ENCODE assay signal across 10 cellular contexts in genomic region chr12:104643093-104643646, GRCh38.
A peak's percentile ranks its signal among the peaks of the same experiment; 100 is the strongest.
DNase-seq lines count a peak whose midpoint lies in the region; ATAC-seq and TF ChIP-seq lines count a peak whose summit lies in the region.
"Had no signal": no experiment of that assay in that cellular context is flagged by ENCODE, and none has a peak within 500 bp of the region (broad histone marks: within the 10 kb centered on the region; RNA-seq: fewer than 3 reads in every experiment).

No MANE protein-coding gene starts in this region.

- no peak for TF ChIP-seq CTCF in neural progenitor cell (IDR thresholded peaks at IDR 0.05)
- no peak for TF ChIP-seq CTCF in ascending aorta (IDR thresholded peaks at IDR 0.05)

- peaks cover 50% of the 10 kb centered on the region for H3K36me3 Mint-ChIP-seq in activated naive CD8-positive, alpha-beta T cell treated with anti-CD3 and anti-CD28 coated beads, Interleukin-2, amount 10 ng/mL, durations not matched to agents 7 days and 5 days
- peaks cover 18% of the 10 kb centered on the region for H3K36me3 Mint-ChIP-seq in neural progenitor cell

- H3K4me3 Mint-ChIP-seq in activated naive CD8-positive, alpha-beta T cell treated with anti-CD3 and anti-CD28 coated beads, Interleukin-2, amount 10 ng/mL, durations not matched to agents 7 days and 5 days: no peak overlapping the region
- H3K4me3 Mint-ChIP-seq in neural progenitor cell: no peak overlapping the region

- H3K9me3 ChIP-seq in neural progenitor cell (ENCODE audit: low read depth): no peaks in the 10 kb centered on the region
- H3K9me3 ChIP-seq in ascending aorta: no peaks in the 10 kb centered on the region

- H3K9me3 Mint-ChIP-seq in activated naive CD8-positive, alpha-beta T cell treated with anti-CD3 and anti-CD28 coated beads, Interleukin-2, amount 10 ng/mL, durations not matched to agents 7 days and 5 days: peaks cover 14% of the 10 kb centered on the region
- H3K9me3 Mint-ChIP-seq in neural progenitor cell: peaks cover 22% of the 10 kb centered on the region

- H2AFZ ChIP-seq in neural progenitor cell (replicated peaks): no peak overlapping the region
- H2AFZ ChIP-seq: GM23248 had no signal

- no peaks in the 10 kb centered on the region for H3K27me3 Mint-ChIP-seq in activated naive CD8-positive, alpha-beta T cell treated with anti-CD3 and anti-CD28 coated beads, Interleukin-2, amount 10 ng/mL, durations not matched to agents 7 days and 5 days
- no peaks in the 10 kb centered on the region for H3K27me3 Mint-ChIP-seq in neural progenitor cell (ENCODE audit: insufficient read depth, low read depth)

- peaks cover 40% of the 10 kb centered on the region for H3K4me1 Mint-ChIP-seq in activated naive CD8-positive, alpha-beta T cell treated with anti-CD3 and anti-CD28 coated beads, Interleukin-2, amount 10 ng/mL, durations not matched to agents 7 days and 5 days
- peaks cover 25% of the 10 kb centered on the region for H3K4me1 Mint-ChIP-seq in neural progenitor cell

- peak overlapping the region; percentile 18; the same call in 1 of the 2 replicates for H3K4me3 ChIP-seq in GM08714 (ENCODE audit: low read length)
- no peak overlapping the region for H3K4me3 ChIP-seq in neural progenitor cell
- no peak overlapping the region for H3K4me3 ChIP-seq in ascending aorta
- H3K4me3 ChIP-seq: GM23248 had no signal

- peak; percentile 47 for DNase-seq in KBM-7
- no peak for DNase-seq in activated naive CD8-positive, alpha-beta T cell treated with anti-CD3 and anti-CD28 coated beads, Interleukin-2, amount 10 ng/mL, durations not matched to agents 7 days and 5 days
- no peak for DNase-seq in neural progenitor cell (ENCODE audit: low spot score)
- no peak for DNase-seq in ascending aorta (ENCODE audit: low spot score in 2 of 2)
- DNase-seq in stimulated activated naive CD4-positive, alpha-beta T cell treated with Interleukin-2 at 50 U/mL for 16 hours (lab: John Stamatoyannopoulos, UW): no peak
- DNase-seq in GM19240 (ENCODE audit: insufficient read length, low spot score): no peak
- DNase-seq: activated T-cell treated with anti-CD3 and anti-CD28 coated beads, Interleukin-2, amount 50 U/mL, for 48 hours; foreskin keratinocyte; GM23248 had no signal

- no peaks in the 10 kb centered on the region for H4K20me1 ChIP-seq in neural progenitor cell (ENCODE audit: low read depth)

- intact Hi-C loops in ascending aorta (cut with DNase I): no loop called here

- H3K4me1 ChIP-seq in neural progenitor cell (peaks cover 7% of the 10 kb centered on the region), ascending aorta (peaks cover 2 to 5% of the 10 kb centered on the region in 2 donors)
- H3K4me1 ChIP-seq: foreskin keratinocyte had no signal

- no peaks in the 10 kb centered on the region for H3K79me2 ChIP-seq in neural progenitor cell (ENCODE audit: low read depth)

- no peaks in the 10 kb centered on the region for H3K27me3 ChIP-seq in neural progenitor cell
- H3K27me3 ChIP-seq in ascending aorta: no peaks in the 10 kb centered on the region
- H3K27me3 ChIP-seq: foreskin keratinocyte had no signal

- no peak overlapping the region for H3K4me2 ChIP-seq in neural progenitor cell

- H3F3A ChIP-seq in neural progenitor cell (ENCODE audit: low read depth): no peaks in the 10 kb centered on the region

- H3K27ac Mint-ChIP-seq in activated naive CD8-positive, alpha-beta T cell treated with anti-CD3 and anti-CD28 coated beads, Interleukin-2, amount 10 ng/mL, durations not matched to agents 7 days and 5 days: peak overlapping the region; percentile 13
- H3K27ac Mint-ChIP-seq in neural progenitor cell: peak overlapping the region; percentile 4

- no peak for ATAC-seq in activated naive CD8-positive, alpha-beta T cell treated with anti-CD3 and anti-CD28 coated beads, Interleukin-2, amount 10 ng/mL, durations not matched to agents 7 days and 5 days (ENCODE audit: low read depth)

- H3K36me3 ChIP-seq in neural progenitor cell: no peaks in the 10 kb centered on the region
- H3K36me3 ChIP-seq in ascending aorta: no peaks in the 10 kb centered on the region

- no peak overlapping the region for H3K27ac ChIP-seq in neural progenitor cell
- peak overlapping the region in 1 of 2 donors; percentile 59 for H3K27ac ChIP-seq in ascending aorta
- H3K27ac ChIP-seq: foreskin keratinocyte, GM23248 had no signal

- no peak overlapping the region for H3K9ac ChIP-seq in neural progenitor cell
- H3K9ac ChIP-seq: GM23248 had no signal

- POLR2A ChIA-PET in activated naive CD8-positive, alpha-beta T cell treated with anti-CD3 and anti-CD28 coated beads, Interleukin-2, amount 10 ng/mL, durations not matched to agents 7 days and 5 days (lab: Charles Lee): no interaction called here

- in situ Hi-C loops in KBM-7 (cut with MboI; ENCODE audit: low pct_unique_long_range_greater_than_20kb, low sequenced_read_pairs): no loop called here
